Comparison of ENCODE assay signal across 13 cellular contexts in the genomic region with DNA sequence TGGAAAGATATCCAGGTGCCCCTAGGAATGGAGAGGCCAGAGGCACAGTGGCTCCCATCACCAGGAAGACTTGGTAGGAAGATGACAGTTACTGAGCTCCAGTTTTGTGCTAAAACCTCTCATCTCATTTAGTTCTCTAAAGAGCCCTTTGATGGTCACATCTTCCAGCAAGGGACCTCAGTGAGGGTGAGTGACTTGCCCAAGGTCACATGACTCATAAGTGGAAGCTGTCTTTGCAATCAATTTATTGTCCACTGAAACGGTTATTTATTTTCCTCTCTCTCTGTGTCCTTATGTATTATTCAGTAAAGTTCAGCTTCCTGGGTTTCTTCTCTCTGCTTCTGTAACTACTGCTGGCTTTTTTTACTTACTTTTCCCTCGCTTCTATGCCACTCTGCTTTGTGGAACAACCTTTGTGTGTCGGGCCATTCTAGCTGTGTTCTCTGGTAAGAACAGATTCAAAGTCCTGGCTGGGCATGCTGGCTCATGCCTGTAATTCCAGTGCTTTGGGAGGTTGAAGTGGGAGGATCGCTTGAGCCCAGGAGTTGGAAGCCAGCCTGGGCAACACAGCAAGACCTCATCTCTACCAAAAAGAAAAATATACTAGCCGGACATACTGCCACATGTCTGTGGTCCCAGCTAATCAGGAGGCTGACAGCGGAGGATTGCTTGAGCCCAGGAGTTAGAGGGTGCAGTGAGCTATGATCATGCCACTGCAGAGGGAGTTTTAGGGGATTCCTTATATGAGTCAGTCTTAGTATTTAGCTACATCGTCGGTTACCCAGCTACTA. TPM values are rescaled to one million over a fixed set of nuclear protein-coding genes. Genes with fewer than 3 reads are reported as not detected.
DNase-seq lines count a peak whose midpoint lies in the region; ATAC-seq and TF ChIP-seq lines count a peak whose summit lies in the region.
"Had no signal": no experiment of that assay in that cellular context is flagged by ENCODE, and none has a peak within 500 bp of the region (broad histone marks: within the 10 kb centered on the region; RNA-seq: fewer than 3 reads in every experiment).

No MANE protein-coding gene starts in this region.

- CTCF ChIA-PET in Calu3 (lab: Charles Lee) (no interaction called here), IMR-90 (lab: Yijun Ruan, JAX) (interaction anchor here (0.5 kb wide), 1 partner anchor 95 kb away, joined by 4 read pairs; a partner anchor contains a TSS)

- H3K4me1 Mint-ChIP-seq in Calu3 (ENCODE audit: low read depth, unreplicated experiment): no peaks in the 10 kb centered on the region
- peaks cover 27% of the 10 kb centered on the region for H3K4me1 Mint-ChIP-seq in chondrocyte (ENCODE audit: low read depth)
- peaks cover 29% of the 10 kb centered on the region for H3K4me1 Mint-ChIP-seq in nephron progenitor cell

- H3K4me1 ChIP-seq in IMR-90 (ENCODE audit: control insufficient read depth, insufficient read depth, low read length) (peaks cover 3% of the 10 kb centered on the region; the same call in 1 of the 2 replicates), psoas muscle (no peaks in the 10 kb centered on the region)
- H3K4me1 ChIP-seq: thyroid gland had no signal

- H3K4me3 Mint-ChIP-seq in Calu3 (ENCODE audit: low read depth, unreplicated experiment): no peak overlapping the region
- no peak overlapping the region for H3K4me3 Mint-ChIP-seq in chondrocyte (ENCODE audit: unreplicated experiment)
- H3K4me3 Mint-ChIP-seq in nephron progenitor cell: no peak overlapping the region

- ATAC-seq in IMR-90 (ENCODE audit: low read depth) (peak; percentile 77), GM21360 (IDR thresholded peaks at IDR 0.05; ENCODE audit: unreplicated experiment) (no peak), psoas muscle (no peak)

- dilution Hi-C loops in IMR-90 (cut with HindIII; ENCODE audit: low sequenced_read_pairs, unreplicated experiment): no loop called here

- no peak overlapping the region for H2AK5ac ChIP-seq in IMR-90 (ENCODE audit: low read depth, low read length)

- H3K4me3 ChIP-seq in IMR-90 (ENCODE audit: insufficient read depth, low read depth, low read length): no peak overlapping the region
- H3K4me3 ChIP-seq in psoas muscle: no peak overlapping the region
- H3K4me3 ChIP-seq: BLaER1 treated with 17β-estradiol and CSF1 and Interleukin-3, amounts not matched to agents 10 nM and 100 nM; thyroid gland had no signal

- no peak for DNase-seq in Calu3
- peak; percentile 40 for DNase-seq in IMR-90
- no peak for DNase-seq in chondrocyte (ENCODE audit: low spot score)
- no peak for DNase-seq in nephron progenitor cell
- no peak for DNase-seq in NCI-H146 (lab: John Stamatoyannopoulos, UW)
- DNase-seq in psoas muscle: no peak
- DNase-seq in stimulated activated naive CD4-positive, alpha-beta T cell (lab: John Stamatoyannopoulos, UW): no peak
- DNase-seq: activated naive CD4-positive, alpha-beta T cell; hypothalamus; NCI-H1092; thyroid gland had no signal

- peak overlapping the region; percentile 52; the same call in 1 of the 2 replicates for H3K14ac ChIP-seq in IMR-90 (replicated peaks; ENCODE audit: low read depth, low read length)

- POLR2A ChIA-PET in IMR-90 (lab: Charles Lee; ENCODE audit: unreplicated experiment): no interaction called here

- H3K9me3 ChIP-seq in IMR-90 (ENCODE audit: control insufficient read depth, insufficient read depth, low read length): no peaks in the 10 kb centered on the region
- H3K9me3 ChIP-seq in psoas muscle: no peaks in the 10 kb centered on the region
- H3K9me3 ChIP-seq: BLaER1 treated with 17β-estradiol and CSF1 and Interleukin-3, amounts not matched to agents 10 nM and 100 nM; thyroid gland had no signal

- BruUV-seq in Calu3 (replicated peaks; lab: Mats Ljungman, UMichigan) (no TSS peak), IMR-90 (replicated peaks; lab: Mats Ljungman, UMichigan) (no TSS peak)

- in situ Hi-C loops in IMR-90 (cut with MboI; ENCODE audit: low sequenced_read_pairs): no loop called here

- no peak overlapping the region for H2BK120ac ChIP-seq in IMR-90 (ENCODE audit: low read depth, low read length)

- no peak for TF ChIP-seq POLR2A in IMR-90 (IDR thresholded peaks at IDR 0.05; ENCODE audit: low read depth, low read length)

- TF ChIP-seq RAD21 in IMR-90 (IDR thresholded peaks at IDR 0.05; ENCODE audit: low read length): no peak

- peaks cover 7% of the 10 kb centered on the region; the same call in 1 of the 2 replicates for H3K9me1 ChIP-seq in IMR-90 (ENCODE audit: insufficient read depth, low read length)

- H4K5ac ChIP-seq in IMR-90 (ENCODE audit: low read depth, low read length): no peak overlapping the region; the same call in 1 of the 2 replicates

- H3K56ac ChIP-seq in IMR-90 (ENCODE audit: extremely low read depth, insufficient read depth, low read length): no peak overlapping the region

- H3K36me3 ChIP-seq in IMR-90 (ENCODE audit: control insufficient read depth, insufficient read depth, low read length): peaks cover 33% of the 10 kb centered on the region
- H3K36me3 ChIP-seq in psoas muscle (ENCODE audit: insufficient read depth in 1 of 2, low read depth in 1 of 2): peaks cover 0 to 29% of the 10 kb centered on the region in 2 donors

- H3K27me3 ChIP-seq in IMR-90 (ENCODE audit: control insufficient read depth, insufficient read depth, low read length): no peaks in the 10 kb centered on the region
- H3K27me3 ChIP-seq in psoas muscle (ENCODE audit: insufficient read depth in 3 of 3, low read length in 2 of 3): no peaks in the 10 kb centered on the region
- H3K27me3 ChIP-seq: BLaER1 treated with 17β-estradiol and CSF1 and Interleukin-3, amounts not matched to agents 10 nM and 100 nM; thyroid gland had no signal

- H3K27ac ChIP-seq in IMR-90 (ENCODE audit: insufficient read depth, low read length) (no peak overlapping the region), psoas muscle (no peak overlapping the region)
- H3K27ac ChIP-seq: BLaER1 treated with 17β-estradiol and CSF1 and Interleukin-3, amounts not matched to agents 10 nM and 100 nM; thyroid gland had no signal

- H2AK9ac ChIP-seq in IMR-90 (replicated peaks; ENCODE audit: low read depth, low read length, poor library complexity): no peak overlapping the region

- H2BK5ac ChIP-seq in IMR-90 (ENCODE audit: low read depth, low read length, poor library complexity, severe bottlenecking): no peak overlapping the region

- H3K9ac ChIP-seq in IMR-90 (ENCODE audit: low read depth, low read length): no peak overlapping the region
- H3K9ac ChIP-seq: BLaER1 treated with 17β-estradiol and CSF1 and Interleukin-3, amounts not matched to agents 10 nM and 100 nM had no signal

- H3K79me1 ChIP-seq in IMR-90 (ENCODE audit: low read depth in 1 of 2, low read length in 2 of 2): 0 out of 4 replicates have a peak, but pooled peaks cover 3% of the 10 kb centered on the region in 2 experiments

- H4K91ac ChIP-seq in IMR-90 (ENCODE audit: insufficient read depth, low read depth, low read length): no peak overlapping the region

- no peak overlapping the region for H4K8ac ChIP-seq in IMR-90 (ENCODE audit: low read depth in 2 of 2, low read length in 2 of 2)

- peaks cover 8% of the 10 kb centered on the region for H3K36me3 Mint-ChIP-seq in Calu3 (ENCODE audit: insufficient read depth, unreplicated experiment)
- H3K36me3 Mint-ChIP-seq in chondrocyte (ENCODE audit: low read depth): peaks cover 69% of the 10 kb centered on the region
- peaks cover 10% of the 10 kb centered on the region for H3K36me3 Mint-ChIP-seq in nephron progenitor cell (ENCODE audit: low read depth)

- H3K9me3 Mint-ChIP-seq in Calu3 (ENCODE audit: low read depth, unreplicated experiment) (no peaks in the 10 kb centered on the region), chondrocyte (ENCODE audit: low read depth) (no peaks in the 10 kb centered on the region), nephron progenitor cell (no peaks in the 10 kb centered on the region)

- no peak overlapping the region for H2BK20ac ChIP-seq in IMR-90 (ENCODE audit: low read depth, low read length)

- H3K23ac ChIP-seq in IMR-90 (ENCODE audit: low read depth, low read length): no peak overlapping the region

- no peak overlapping the region for H2AFZ ChIP-seq in IMR-90 (replicated peaks; ENCODE audit: low read length, poor library complexity)

- no peak overlapping the region for H3K4me2 ChIP-seq in IMR-90 (ENCODE audit: low read depth, low read length)

- H3K18ac ChIP-seq in IMR-90 (ENCODE audit: low read depth, low read length): no peak overlapping the region

- peaks cover 7% of the 10 kb centered on the region; the same call in 1 of the 2 replicates for H4K20me1 ChIP-seq in IMR-90 (ENCODE audit: insufficient read depth, low read length)
- H4K20me1 ChIP-seq: BLaER1 treated with 17β-estradiol and CSF1 and Interleukin-3, amounts not matched to agents 10 nM and 100 nM had no signal

- no CpG with 5 or more reads among the region's 8 CpGs for WGBS in IMR-90 (ENCODE audit: extremely low coverage in 2 of 2, insufficient read length in 1 of 2), 2 experiments
- 35 to 72% (median 57%) methylated on average over 8 of the region's 8 CpGs for WGBS in psoas muscle, 3 donors

- intact Hi-C loops in Calu3 (cut with micrococcal nuclease; ENCODE audit: unreplicated experiment) (no loop called here), IMR-90 (cut with micrococcal nuclease) (no loop called here), psoas muscle (cut with DNase I) (no loop called here)

- H2BK15ac ChIP-seq in IMR-90 (ENCODE audit: low read depth, low read length): no peak overlapping the region

- H3K27ac Mint-ChIP-seq in Calu3 (ENCODE audit: unreplicated experiment) (peak overlapping the region; percentile 57), chondrocyte (ENCODE audit: unreplicated experiment) (peak overlapping the region; percentile 76), nephron progenitor cell (peak overlapping the region; percentile 47)

- TF ChIP-seq CTCF in Calu3 (IDR thresholded peaks at IDR 0.05; ENCODE audit: unreplicated experiment): no peak
- no peak for TF ChIP-seq CTCF in IMR-90 (conservative IDR thresholded peaks at IDR 0.05; ENCODE audit: low read depth, low read length)
- TF ChIP-seq CTCF in chondrocyte (IDR thresholded peaks at IDR 0.05): no peak
- TF ChIP-seq CTCF in nephron progenitor cell (IDR thresholded peaks at IDR 0.05): no peak
- TF ChIP-seq CTCF in psoas muscle (IDR thresholded peaks at IDR 0.05): no peak

- H3K27me3 Mint-ChIP-seq in Calu3 (ENCODE audit: unreplicated experiment) (no peaks in the 10 kb centered on the region), chondrocyte (ENCODE audit: low read depth) (no peaks in the 10 kb centered on the region), nephron progenitor cell (ENCODE audit: low read depth, poor library complexity) (peaks cover 7% of the 10 kb centered on the region)

- no peak overlapping the region for H3K4ac ChIP-seq in IMR-90 (ENCODE audit: low read depth, low read length)

TF ChIP-seq in IMR-90, 13 proteins besides CTCF, POLR2A, EP300 and RAD21:
- no peak for TF ChIP-seq MAZ (IDR thresholded peaks at IDR 0.05; ENCODE audit: borderline replicate concordance, low read depth, low read length)

RNA-seq across cellular contexts. Expression of a gene that starts 55.9 kb away (rescaled TPM):
- total RNA-seq in Calu3 (2022) (31.5 and 31.6 TPM in 2 replicates), IMR-90 (2012; rRNA removed) (19.4 and 21.4 TPM in 2 replicates), chondrocyte (82.7 to 129 TPM (median 128 TPM) in 3 replicates), psoas muscle (1 to 10 TPM; 2.9 to 6.4 (median 5.4) TPM)
- polyA plus RNA-seq in IMR-90 (2012; rRNA removed) (37.7 and 42.0 TPM in 2 replicates), psoas muscle (1 to 10 TPM; 3.2 to 6.1 (median 3.3) TPM)
- polyA plus RNA-seq in IMR-90 (2012; cell fraction: cytosol; rRNA removed): 30.5 and 45.0 TPM in 2 replicates
- polyA plus RNA-seq in IMR-90 (2012; cell fraction: nucleus; rRNA removed; ENCODE audit: low replicate concordance): 22.6 and 46.8 TPM in 2 replicates
